ENCODE assay signal across 17 cellular contexts in genomic region chr5:88780731-88781130, GRCh38.
DNase-seq lines count a peak whose midpoint lies in the region; ATAC-seq and TF ChIP-seq lines count a peak whose summit lies in the region.
"Had no signal": no experiment of that assay in that cellular context is flagged by ENCODE, and none has a peak within 500 bp of the region (broad histone marks: within the 10 kb centered on the region; RNA-seq: fewer than 3 reads in every experiment).

No MANE protein-coding gene starts in this region.

- H3K27me3 Mint-ChIP-seq in Calu3 (ENCODE audit: unreplicated experiment), result no peaks in the 10 kb centered on the region
- H3K27me3 Mint-ChIP-seq in stimulated activated memory B cell treated with anti-CD40 and anti-IgM and Interleukin-4, amounts not matched to agents 10 μg/mL and 1 μg/mL and 100 μg/mL, for 72 hours, result no peaks in the 10 kb centered on the region

- peaks cover 43% of the 10 kb centered on the region for H3K4me1 Mint-ChIP-seq in Calu3 (ENCODE audit: low read depth, unreplicated experiment)
- H3K4me1 Mint-ChIP-seq in stimulated activated memory B cell treated with anti-CD40 and anti-IgM and Interleukin-4, amounts not matched to agents 10 μg/mL and 1 μg/mL and 100 μg/mL, for 72 hours, result peaks cover 58% of the 10 kb centered on the region
- H3K4me1 Mint-ChIP-seq: CD4-positive, CD25-positive, alpha-beta regulatory T cell had no signal

- H3K9me3 Mint-ChIP-seq in Calu3 (ENCODE audit: low read depth, unreplicated experiment), result no peaks in the 10 kb centered on the region
- no peaks in the 10 kb centered on the region for H3K9me3 Mint-ChIP-seq in stimulated activated memory B cell treated with anti-CD40 and anti-IgM and Interleukin-4, amounts not matched to agents 10 μg/mL and 1 μg/mL and 100 μg/mL, for 72 hours

- no TSS peak for BruUV-seq in Calu3 (replicated peaks; lab: Mats Ljungman, UMichigan)

- CTCF ChIA-PET in Calu3 (lab: Charles Lee), result no interaction called here

- H3K4me3 Mint-ChIP-seq in Calu3 (ENCODE audit: low read depth, unreplicated experiment), result peak overlapping the region; percentile 13
- peak overlapping the region; percentile 14 for H3K4me3 Mint-ChIP-seq in stimulated activated memory B cell treated with anti-CD40 and anti-IgM and Interleukin-4, amounts not matched to agents 10 μg/mL and 1 μg/mL and 100 μg/mL, for 72 hours
- H3K4me3 Mint-ChIP-seq: CD4-positive, CD25-positive, alpha-beta regulatory T cell had no signal

- peaks cover 8% of the 10 kb centered on the region for H3K36me3 Mint-ChIP-seq in Calu3 (ENCODE audit: insufficient read depth, unreplicated experiment)
- H3K36me3 Mint-ChIP-seq in stimulated activated memory B cell treated with anti-CD40 and anti-IgM and Interleukin-4, amounts not matched to agents 10 μg/mL and 1 μg/mL and 100 μg/mL, for 72 hours, result peaks cover 56% of the 10 kb centered on the region
- H3K36me3 Mint-ChIP-seq: CD4-positive, CD25-positive, alpha-beta regulatory T cell had no signal

- peak overlapping the region; percentile 53 for H3K27ac Mint-ChIP-seq in Calu3 (ENCODE audit: unreplicated experiment)
- peak overlapping the region; percentile 66 for H3K27ac Mint-ChIP-seq in stimulated activated memory B cell treated with anti-CD40 and anti-IgM and Interleukin-4, amounts not matched to agents 10 μg/mL and 1 μg/mL and 100 μg/mL, for 72 hours
- H3K27ac Mint-ChIP-seq: CD4-positive, CD25-positive, alpha-beta regulatory T cell had no signal

- no peak for DNase-seq in Calu3
- peak; percentile 21 for DNase-seq in LoVo (ENCODE audit: low spot score)
- peak; percentile 53 to 58 for DNase-seq in lung microvascular endothelial cell (ENCODE audit: low read depth in 2 of 2)
- no peak for DNase-seq in sciatic nerve (ENCODE audit: low spot score)
- no peak for DNase-seq in NCI-H2196 treated with DMSO at 0.1 percent for 48 hours (lab: John Stamatoyannopoulos, UW; ENCODE audit: unreplicated experiment)
- DNase-seq in SK-N-DZ (ENCODE audit: low spot score), result no peak
- DNase-seq: ACHN; AML-193; CD4-positive, CD25-positive, alpha-beta regulatory T cell; DMS53; Karpas-422; NCI-H187; NCI-H2171; NCI-H748 treated with DMSO at 0.1 percent for 48 hours; RPMI8226; SIG-M5 had no signal

- ATAC-seq in stimulated activated memory B cell treated with anti-CD40 and anti-IgM and Interleukin-4, amounts not matched to agents 10 μg/mL and 1 μg/mL and 100 μg/mL, for 72 hours, result no peak
- ATAC-seq in sciatic nerve, result no peak

- TF ChIP-seq CTCF in Calu3 (IDR thresholded peaks at IDR 0.05; ENCODE audit: unreplicated experiment), result no peak

- intact Hi-C loops in Calu3 (cut with micrococcal nuclease; ENCODE audit: unreplicated experiment), result no loop called here
- intact Hi-C loops in sciatic nerve (cut with DNase I), result no loop called here

Comparison
In these comparisons a context has a peak if more than half of its experiments do, and no peak if none do; other contexts are left out.
1. DNase-seq: peak in LoVo (single experiment) and lung microvascular endothelial cell (2 of 2); none in Calu3 (single experiment), sciatic nerve (single experiment), NCI-H2196 treated with DMSO at 0.1 percent for 48 hours (single experiment) and SK-N-DZ (single experiment).